In genomic region chr16:23491490-23492391, GRCh38 we compare ENCODE assay signal across 1 cellular context.
TF ChIP-seq lines count a peak whose summit lies in the region.

No MANE protein-coding gene starts in this region.

TF ChIP-seq in IMR-90, 13 proteins besides CTCF, POLR2A, EP300 and RAD21 (continued from another document):
- no peak for TF ChIP-seq USF2 (IDR thresholded peaks at IDR 0.05; ENCODE audit: low read depth, low read length)
- TF ChIP-seq MXI1 (IDR thresholded peaks at IDR 0.05; ENCODE audit: borderline replicate concordance, low read depth, low read length): no peak
- TF ChIP-seq FOS (IDR thresholded peaks at IDR 0.05; ENCODE audit: low read depth, low read length): no peak
- no peak for TF ChIP-seq BHLHE40 (IDR thresholded peaks at IDR 0.05; ENCODE audit: low read depth, low read length)
- no peak for TF ChIP-seq CEBPB (IDR thresholded peaks at IDR 0.05; ENCODE audit: low read depth, low read length)
- TF ChIP-seq RCOR1 (IDR thresholded peaks at IDR 0.05; ENCODE audit: insufficient replicate concordance, low read length): no peak
- no peak for TF ChIP-seq MAFK (IDR thresholded peaks at IDR 0.05; ENCODE audit: low read depth, low read length)
TF ChIP-seq in IMR-90: peak in this region for 0.
